Comparison of ENCODE assay signal across 13 cellular contexts in genomic region chr2:177353084-177353483, GRCh38. TPM values are rescaled to one million over a fixed set of nuclear protein-coding genes. Genes with fewer than 3 reads are reported as not detected.
DNase-seq lines count a peak whose midpoint lies in the region; ATAC-seq, FAIRE-seq and TF ChIP-seq lines count a peak whose summit lies in the region.
"Had no signal": no experiment of that assay in that cellular context is flagged by ENCODE, and none has a peak within 500 bp of the region (broad histone marks: within the 10 kb centered on the region; RNA-seq: fewer than 3 reads in every experiment).

No MANE protein-coding gene starts in this region.

- FAIRE-seq in HepG2 (lab: Jason Lieb, UNC), result no peak
- FAIRE-seq: D721Med had no signal

- no peaks in the 10 kb centered on the region for H3K27me3 ChIP-seq in HL-60 (ENCODE audit: insufficient read depth, poor library complexity, severe bottlenecking)
- no peaks in the 10 kb centered on the region for H3K27me3 ChIP-seq in HepG2 (ENCODE audit: control insufficient read depth in 1 of 2, insufficient read depth in 2 of 2, low read length in 2 of 2)
- no peaks in the 10 kb centered on the region for H3K27me3 ChIP-seq in testis
- H3K27me3 ChIP-seq in trophoblast cell (ENCODE audit: insufficient read depth, low read length), result no peaks in the 10 kb centered on the region
- H3K27me3 ChIP-seq: brain microvascular endothelial cell had no signal

- H3K27me3 Mint-ChIP-seq in T-cell, result no peaks in the 10 kb centered on the region
- H3K27me3 Mint-ChIP-seq: activated T-cell treated with anti-CD3 and anti-CD28 coated beads, Interleukin-2, amount 50 U/mL, for 24 hours had no signal

- H3K4me1 ChIP-seq in HepG2 (ENCODE audit: insufficient read depth, low read length) (peaks cover 51% of the 10 kb centered on the region), testis (peaks cover 44% of the 10 kb centered on the region), trophoblast cell (ENCODE audit: control insufficient read depth in 1 of 2, insufficient read depth in 2 of 2, low read length in 2 of 2) (no peaks in the 10 kb centered on the region)

- H2BK120ac ChIP-seq in trophoblast cell (ENCODE audit: insufficient read depth, low read length, poor library complexity), result no peak overlapping the region

- H3K4me2 ChIP-seq in HepG2 (ENCODE audit: low read depth, low read length) (peak overlapping the region; percentile 28), trophoblast cell (ENCODE audit: low read length) (no peak overlapping the region)

- H3K36me3 ChIP-seq in HepG2 (replicated peaks in 1 of 2; ENCODE audit: control insufficient read depth in 1 of 2, insufficient read depth in 2 of 2, low read length in 2 of 2), result no peaks in the 10 kb centered on the region
- no peaks in the 10 kb centered on the region for H3K36me3 ChIP-seq in testis (ENCODE audit: low read depth, missing control alignments)
- H3K36me3 ChIP-seq in trophoblast cell (ENCODE audit: control insufficient read depth in 1 of 2, insufficient read depth in 2 of 2, low read length in 2 of 2), result no peaks in the 10 kb centered on the region
- H3K36me3 ChIP-seq: brain microvascular endothelial cell had no signal

- H3K4me3 Mint-ChIP-seq in T-cell, result no peak overlapping the region
- H3K4me3 Mint-ChIP-seq: activated T-cell treated with anti-CD3 and anti-CD28 coated beads, Interleukin-2, amount 50 U/mL, for 24 hours; nephron had no signal

- no peak overlapping the region for H3K23ac ChIP-seq in trophoblast cell (ENCODE audit: low read length)

- in situ Hi-C loops in HepG2 (cut with HindIII; ENCODE audit: extremely low pct_ligation_motif_present, low pct_unique_long_range_greater_than_20kb), result no loop called here

- peak overlapping the region in 1 of 2 donors; percentile 29 for H3K27ac Mint-ChIP-seq in T-cell
- H3K27ac Mint-ChIP-seq: nephron had no signal

- H3K9me3 Mint-ChIP-seq in T-cell, result no peaks in the 10 kb centered on the region
- H3K9me3 Mint-ChIP-seq: activated T-cell treated with anti-CD3 and anti-CD28 coated beads, Interleukin-2, amount 50 U/mL, for 24 hours; nephron had no signal

- H2BK5ac ChIP-seq in trophoblast cell (ENCODE audit: low read depth, low read length, poor library complexity), result no peak overlapping the region

- H3K36me3 Mint-ChIP-seq in T-cell, result no peaks in the 10 kb centered on the region

- DNase-seq in HL-60 (ENCODE audit: low read depth in 1 of 2, low spot score in 1 of 2) (peak in 1 of 2 experiments; percentile 39), choroid plexus epithelial cell (ENCODE audit: low read depth) (peak; percentile 46), HepG2 (ENCODE audit: low spot score) (no peak), testis (no peak), T-cell (no peak), SW 1271 (lab: John Stamatoyannopoulos, UW) (no peak), trophoblast cell (no peak)
- DNase-seq: activated CD4-positive, CD25-positive, alpha-beta regulatory T cell; activated T-cell treated with anti-CD3 and anti-CD28 coated beads, Interleukin-2, amount 50 U/mL, for 24 hours; brain microvascular endothelial cell had no signal

- H2BK12ac ChIP-seq in trophoblast cell (ENCODE audit: low read length), result no peak overlapping the region

- H4K20me1 ChIP-seq in HepG2 (ENCODE audit: insufficient read depth, low read length), result no peaks in the 10 kb centered on the region

- H3K27ac ChIP-seq in HL-60 (replicated peaks) (peak overlapping the region; percentile 92), HepG2 (ENCODE audit: extremely low read length, insufficient read depth, low read length) (no peak overlapping the region), testis (peak overlapping the region; percentile 55 to 62), trophoblast cell (ENCODE audit: low read depth, low read length) (no peak overlapping the region)
- H3K27ac ChIP-seq: brain microvascular endothelial cell had no signal

- ATAC-seq in HepG2 (no peak), T-cell (replicated peaks in 1 of 4) (no peak), GM18517 (IDR thresholded peaks at IDR 0.05; ENCODE audit: unreplicated experiment) (no peak)

- no peak for TF ChIP-seq EP300 in HepG2 (IDR thresholded peaks at IDR 0.05; ENCODE audit: low read depth in 2 of 2, low read length in 2 of 2)
- no peak for TF ChIP-seq EP300 in HepG2 (CRISPR knock-in tag; IDR thresholded peaks at IDR 0.05; ENCODE audit: borderline replicate concordance)

- H4K12ac ChIP-seq in trophoblast cell (ENCODE audit: low read depth, low read length), result no peak overlapping the region

- no peak overlapping the region for H4K91ac ChIP-seq in trophoblast cell (ENCODE audit: low read depth, low read length)

- POLR2A ChIA-PET in HepG2 (lab: Yijun Ruan, JAX), result interaction anchor here (1.1 to 1.3 kb wide), 2 partner anchors 8 to 39 kb away, joined by 3 to 5 read pairs; partner anchors contain the start of gene AGPS
- POLR2A ChIA-PET in T-cell (lab: Charles Lee), result no interaction called here

- WGBS in HepG2 (ENCODE audit: low lambda C conversion rate), result 47% methylated on average over 3 of the region's 3 CpGs
- WGBS in testis, 2 donors, result 21% methylated on average over 3 of the region's 3 CpGs
- WGBS in trophoblast cell (ENCODE audit: extremely low coverage, insufficient coverage, insufficient read length), result no CpG with 5 or more reads among the region's 3 CpGs

- no peak overlapping the region for H2AFZ ChIP-seq in HepG2 (ENCODE audit: low read length)
- no peak overlapping the region for H2AFZ ChIP-seq in trophoblast cell (ENCODE audit: insufficient read depth, low read length, poor library complexity)

- TF ChIP-seq CTCF in HL-60 (IDR thresholded peaks at IDR 0.05; ENCODE audit: insufficient read depth, low read length) (no peak), choroid plexus epithelial cell (conservative IDR thresholded peaks at IDR 0.05; ENCODE audit: low read depth, low read length) (no peak), HepG2 (CRISPR knock-in tag; IDR thresholded peaks at IDR 0.05) (no peak), testis (IDR thresholded peaks at IDR 0.05) (no peak)

- H3K4me3 ChIP-seq in HL-60 (replicated peaks; ENCODE audit: insufficient read depth, low read length) (no peak overlapping the region), choroid plexus epithelial cell (ENCODE audit: low read depth, low read length) (no peak overlapping the region), HepG2 (replicated peaks in 1 of 3; ENCODE audit: insufficient read depth in 1 of 3, low read depth in 2 of 3, low read length in 3 of 3) (no peak overlapping the region), testis (no peak overlapping the region), trophoblast cell (ENCODE audit: low read depth, low read length) (no peak overlapping the region)

- intact Hi-C loops in HepG2 (cut with micrococcal nuclease; ENCODE audit: unreplicated experiment), result no loop called here
- intact Hi-C loops in testis (cut with DNase I; ENCODE audit: low total_unique reads), result no loop called here

- no peak for TF ChIP-seq RAD21 in HepG2 (CRISPR knock-in tag; IDR thresholded peaks at IDR 0.05)

- no peak for TF ChIP-seq POLR2A in HepG2 (IDR thresholded peaks at IDR 0.05; ENCODE audit: insufficient read depth in 1 of 2, low read depth in 2 of 2, low read length in 2 of 2)
- no peak for TF ChIP-seq POLR2A in testis (IDR thresholded peaks at IDR 0.05)

- CTCF ChIA-PET in HepG2 (lab: Yijun Ruan, JAX; ENCODE audit: low intra/inter-chr PET ratio, low total read pairs), result interaction anchor here (0.5 kb wide), 1 partner anchor 32 kb away, joined by 3 read pairs; no protein-coding TSS in a partner anchor
- CTCF ChIA-PET in T-cell (lab: Charles Lee), result no interaction called here

- no peaks in the 10 kb centered on the region for H3K79me1 ChIP-seq in trophoblast cell (ENCODE audit: low read length)

- no peak overlapping the region for H3K18ac ChIP-seq in trophoblast cell (ENCODE audit: low read length)

- peaks cover 0 to 14% (median 8%) of the 10 kb centered on the region in 3 donors for H3K4me1 Mint-ChIP-seq in T-cell

- no peak overlapping the region for H3K4ac ChIP-seq in trophoblast cell (ENCODE audit: low read depth, low read length)

- H3K14ac ChIP-seq in trophoblast cell (ENCODE audit: low read length), result no peak overlapping the region

- no TSS peak for BruUV-seq in HepG2 (replicated peaks; lab: Mats Ljungman, UMichigan)

- H2AK5ac ChIP-seq in trophoblast cell (ENCODE audit: low read length), result no peak overlapping the region

- H3K9me3 ChIP-seq in HepG2 (ENCODE audit: low read length), result no peaks in the 10 kb centered on the region
- H3K9me3 ChIP-seq in testis, result no peaks in the 10 kb centered on the region
- H3K9me3 ChIP-seq in trophoblast cell (ENCODE audit: insufficient read depth, low read depth, low read length), result peaks cover 5% of the 10 kb centered on the region

- no peak overlapping the region for H3K9ac ChIP-seq in HepG2 (ENCODE audit: insufficient read depth, low read depth, low read length)
- H3K9ac ChIP-seq in trophoblast cell (ENCODE audit: low read length), result no peak overlapping the region

- no peaks in the 10 kb centered on the region for H3K79me2 ChIP-seq in HepG2 (ENCODE audit: insufficient read depth, low read length)
- H3K79me2 ChIP-seq in trophoblast cell (ENCODE audit: control insufficient read depth, insufficient read depth, low read length, poor library complexity), result no peaks in the 10 kb centered on the region

- no peak overlapping the region for H4K8ac ChIP-seq in trophoblast cell (ENCODE audit: low read depth, low read length)

RNA-seq across cellular contexts. Expression of gene AGPS, which starts 39.5 kb away (rescaled TPM):
- 99.0 and 159 TPM in 2 replicates for total RNA-seq in HepG2 (2016; rRNA removed; fragmentation: Illumina TruSeq; extraction: Trizol)
- total RNA-seq in HepG2 (2016; cell fraction: cytosol; rRNA removed; fragmentation: Illumina TruSeq; extraction: Trizol; ENCODE audit: low read depth), result 13.8 and 16.6 TPM in 2 replicates
- total RNA-seq in HepG2 (2016; cell fraction: insoluble cytoplasmic fraction; rRNA removed; fragmentation: Illumina TruSeq; extraction: Trizol), result 107 and 167 TPM in 2 replicates
- 27.7 and 34.8 TPM in 2 replicates for total RNA-seq in HepG2 (2016; cell fraction: membrane; rRNA removed; fragmentation: Illumina TruSeq; extraction: Trizol)
- total RNA-seq in HepG2 (2016; cell fraction: nucleus; rRNA removed; fragmentation: Illumina TruSeq; extraction: Trizol), result 78.6 and 83.3 TPM in 2 replicates
- polyA plus RNA-seq in HepG2 (2011; rRNA removed), result 33.0 and 39.4 TPM in 2 replicates
- polyA plus RNA-seq in HepG2 (2011; cell fraction: cytosol; rRNA removed), result 12.4 and 18.2 TPM in 2 replicates
- polyA plus RNA-seq in HepG2 (2011; cell fraction: nucleus; rRNA removed), result 33.3 and 39.4 TPM in 2 replicates
- 60.7 and 80.2 TPM in 2 replicates for polyA plus RNA-seq in HepG2 (2012)
- 5.1 and 5.9 TPM in 2 replicates for polyA plus RNA-seq in HepG2 (2016; cell fraction: cytosol; fragmentation: Illumina TruSeq; extraction: Trizol; ENCODE audit: low read depth)
- 103 and 105 TPM in 2 replicates for polyA plus RNA-seq in HepG2 (2016; cell fraction: insoluble cytoplasmic fraction; fragmentation: Illumina TruSeq; extraction: Trizol; ENCODE audit: low read depth)
- polyA plus RNA-seq in HepG2 (2016; cell fraction: membrane; fragmentation: Illumina TruSeq; extraction: Trizol; ENCODE audit: low read depth), result 12.6 and 14.4 TPM in 2 replicates
- polyA plus RNA-seq in HepG2 (2016; cell fraction: nucleus; fragmentation: Illumina TruSeq; extraction: Trizol; ENCODE audit: insufficient read depth, low read depth), result 46.9 and 49.0 TPM in 2 replicates
- polyA minus RNA-seq in HepG2 (2011; rRNA and poly(A)+ RNA removed; ENCODE audit: low replicate concordance), result 9.0 and 17.9 TPM in 2 replicates
- polyA minus RNA-seq in HepG2 (2011; cell fraction: cytosol; rRNA and poly(A)+ RNA removed), result 50.4 and 57.0 TPM in 2 replicates
- 169 and 218 TPM in 2 replicates for polyA minus RNA-seq in HepG2 (2011; cell fraction: nucleus; rRNA and poly(A)+ RNA removed)
- 10 to 100 TPM; 55.7 to 73.4 TPM for total RNA-seq in testis
- 36.7 TPM for polyA plus RNA-seq in testis (ENCODE audit: insufficient read depth, low read depth, low replicate concordance)
- total RNA-seq in T-cell, result 10 to 100 TPM; 26.1 to 32.3 (median 29.6) TPM
- 22.4 and 25.8 TPM in 2 replicates for polyA plus RNA-seq in trophoblast cell (2013)

Comparison
In these comparisons a context has a peak if more than half of its experiments do, and no peak if none do; other contexts are left out.
1. H3K27ac ChIP-seq: peak in HL-60 (single experiment) and testis (2 of 2); none in HepG2 (single experiment) and trophoblast cell (single experiment).